Comparison of ENCODE assay signal across 19 cellular contexts in the genomic region with DNA sequence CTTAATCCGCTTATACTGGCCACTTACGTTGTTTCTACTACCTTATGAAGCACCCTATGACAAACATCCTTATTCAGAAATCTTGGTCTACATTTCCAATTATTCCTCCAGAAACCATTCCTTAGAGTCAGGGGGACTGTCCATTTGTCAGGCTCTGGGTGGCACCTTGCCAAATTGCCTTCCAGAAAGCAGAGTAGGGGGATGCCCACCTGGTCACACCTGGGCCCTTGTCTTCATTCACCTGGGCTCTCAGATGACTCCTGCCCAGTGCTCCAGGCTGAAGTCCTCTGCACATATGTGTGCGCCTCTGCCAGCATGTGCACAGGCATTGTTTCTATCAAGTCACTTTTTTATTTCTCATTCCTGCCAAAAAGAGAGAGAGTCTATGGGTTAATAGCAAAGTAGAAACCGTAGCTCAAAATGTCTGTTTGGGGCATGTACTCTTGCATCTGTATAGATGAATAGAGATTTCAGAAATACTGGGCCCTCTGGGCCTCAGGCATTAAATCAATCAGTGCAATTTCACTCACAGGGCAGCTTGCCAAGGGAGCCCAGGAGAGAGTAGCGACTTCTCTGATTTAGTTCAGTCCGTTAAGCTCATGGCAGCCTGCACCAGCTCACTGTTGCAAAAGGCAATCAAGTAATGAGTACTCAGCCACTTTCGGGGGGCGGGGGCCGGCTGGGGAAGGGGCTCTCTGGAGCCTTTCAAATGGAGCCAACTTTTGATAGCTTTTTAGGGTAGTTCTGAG.
DNase-seq lines count a peak whose midpoint lies in the region; TF ChIP-seq lines count a peak whose summit lies in the region.
"Had no signal": no experiment of that assay in that cellular context is flagged by ENCODE, and none has a peak within 500 bp of the region (broad histone marks: within the 10 kb centered on the region; RNA-seq: fewer than 3 reads in every experiment).

No MANE protein-coding gene starts in this region.

- H3K27me3 ChIP-seq in HAP-1 (ENCODE audit: low read depth) (no peaks in the 10 kb centered on the region), thyroid gland (no peaks in the 10 kb centered on the region)
- H3K27me3 ChIP-seq: esophagus squamous epithelium, right lobe of liver, suprapubic skin, vagina had no signal

- H3K4me3 ChIP-seq in HAP-1 (no peak overlapping the region), thyroid gland (replicated peaks in 1 of 3) (no peak overlapping the region)
- H3K4me3 ChIP-seq: esophagus squamous epithelium, right lobe of liver, suprapubic skin, vagina had no signal

- no peak overlapping the region for H3K27ac ChIP-seq in thyroid gland
- H3K27ac ChIP-seq: esophagus squamous epithelium, parathyroid adenoma, right lobe of liver, suprapubic skin, vagina had no signal

- peaks cover 35% of the 10 kb centered on the region for H3K4me1 Mint-ChIP-seq in HFFc6 (ENCODE audit: low read depth)

- no peak for TF ChIP-seq POLR2A in thyroid gland (IDR thresholded peaks at IDR 0.05)

- in situ Hi-C loops in HAP-1 (cut with MboI; ENCODE audit: low sequenced_read_pairs): no loop called here

- H3K27me3 Mint-ChIP-seq in HFFc6 (ENCODE audit: insufficient read depth): peaks cover 2% of the 10 kb centered on the region
- H3K27me3 Mint-ChIP-seq: activated naive CD8-positive, alpha-beta T cell; naive B cell had no signal

- no peaks in the 10 kb centered on the region for H3K9me3 Mint-ChIP-seq in HFFc6

- intact Hi-C loops in thyroid gland (cut with DNase I): no loop called here

- H3K4me1 ChIP-seq in HAP-1 (no peaks in the 10 kb centered on the region), thyroid gland (no peaks in the 10 kb centered on the region)
- H3K4me1 ChIP-seq: esophagus squamous epithelium, parathyroid adenoma, vagina had no signal

- H3K27ac Mint-ChIP-seq in HFFc6: no peak overlapping the region
- H3K27ac Mint-ChIP-seq: activated naive CD8-positive, alpha-beta T cell had no signal

- peaks cover 8% of the 10 kb centered on the region; the same call in 1 of the 2 replicates for H3K36me3 Mint-ChIP-seq in HFFc6 (ENCODE audit: low read depth)

- H3K4me3 Mint-ChIP-seq in HFFc6: no peak overlapping the region
- H3K4me3 Mint-ChIP-seq: activated naive CD8-positive, alpha-beta T cell; naive B cell had no signal

- H3K36me3 ChIP-seq in HAP-1 (replicated peaks) (no peaks in the 10 kb centered on the region), thyroid gland (no peaks in the 10 kb centered on the region)
- H3K36me3 ChIP-seq: right lobe of liver, suprapubic skin had no signal

- TF ChIP-seq CTCF in thyroid gland (IDR thresholded peaks at IDR 0.05) (no peak), HFFc6 (IDR thresholded peaks at IDR 0.05) (no peak)

- peak in 2 of 3 experiments; percentile 13 to 45 for DNase-seq in NCI-H1417 (lab: John Stamatoyannopoulos, UW)
- DNase-seq in NCI-H1417 treated with DMSO at 0.1 percent for 48 hours (lab: John Stamatoyannopoulos, UW): no peak
- DNase-seq in DMS 273 treated with DMSO at 0.1 percent for 48 hours (lab: John Stamatoyannopoulos, UW): peak; percentile 30
- DNase-seq in NCI-H446 treated with DMSO at 0.1 percent for 48 hours (lab: John Stamatoyannopoulos, UW): peak; percentile 22
- peak; percentile 45 for DNase-seq in cerebellum (ENCODE audit: low spot score)
- DNase-seq in HAP-1 (ENCODE audit: low spot score in 2 of 2): no peak
- no peak for DNase-seq in thyroid gland
- no peak for DNase-seq in HFFc6
- DNase-seq: 8988T; activated CD4-positive, alpha-beta T cell treated with anti-CD3 and anti-CD28 coated beads for 1 hour; esophagus squamous epithelium; IMR-90; mesendoderm; naive B cell; right lobe of liver had no signal

- WGBS in thyroid gland, 2 donors: 86 to 91% methylated on average over 9 of the region's 9 CpGs

- no peaks in the 10 kb centered on the region for H3K9me3 ChIP-seq in HAP-1
- H3K9me3 ChIP-seq in thyroid gland: no peaks in the 10 kb centered on the region
- H3K9me3 ChIP-seq: esophagus squamous epithelium, right lobe of liver, suprapubic skin, vagina had no signal

Comparison
In these comparisons a context has a peak if more than half of its experiments do, and no peak if none do; other contexts are left out.
1. DNase-seq: peak in NCI-H1417 (2 of 3), DMS 273 treated with DMSO at 0.1 percent for 48 hours (single experiment), NCI-H446 treated with DMSO at 0.1 percent for 48 hours (single experiment) and cerebellum (single experiment); none in NCI-H1417 treated with DMSO at 0.1 percent for 48 hours (single experiment), HAP-1 (0 of 2), thyroid gland (0 of 2) and HFFc6 (single experiment).